20 cellular contexts compared by ENCODE assay signal in the genomic region with DNA sequence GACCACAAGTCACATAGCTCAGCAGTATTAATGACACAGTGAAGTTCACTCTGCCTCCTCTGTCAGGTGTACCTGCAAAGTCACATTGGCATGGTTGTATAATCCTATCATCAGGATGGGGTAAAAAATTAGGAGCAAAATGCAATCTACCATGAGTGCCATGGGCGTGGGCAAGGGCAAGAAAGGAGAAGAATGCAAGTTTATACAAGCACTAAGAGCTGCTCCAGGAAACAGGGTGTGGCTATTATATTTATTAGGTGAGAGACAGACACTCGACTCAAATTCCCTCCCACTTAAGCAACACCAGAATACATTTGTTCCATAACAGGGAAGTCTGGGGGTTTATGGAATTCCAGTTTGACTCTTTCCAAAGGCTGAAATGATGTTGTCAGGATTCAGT.
DNase-seq lines count a peak whose midpoint lies in the region; ATAC-seq and TF ChIP-seq lines count a peak whose summit lies in the region.
"Had no signal": no experiment of that assay in that cellular context is flagged by ENCODE, and none has a peak within 500 bp of the region (broad histone marks: within the 10 kb centered on the region; RNA-seq: fewer than 3 reads in every experiment).

No MANE protein-coding gene starts in this region.

- H3K36me3 Mint-ChIP-seq in activated naive CD4-positive, alpha-beta T cell treated with anti-CD3 and anti-CD28 coated beads, Interleukin-2, amount 50 U/mL, for 24 hours: peaks cover 2% of the 10 kb centered on the region
- H3K36me3 Mint-ChIP-seq: CD4-positive, CD25-positive, alpha-beta regulatory T cell had no signal

- no peak overlapping the region for H3K27ac ChIP-seq in RWPE2 (ENCODE audit: poor library complexity, severe bottlenecking)
- peak overlapping the region; percentile 33 to 67 for H3K27ac ChIP-seq in esophagus (ENCODE audit: low read depth in 2 of 2, low read length in 1 of 2)
- no peak overlapping the region for H3K27ac ChIP-seq in coronary artery
- H3K27ac ChIP-seq: BLaER1, HL-60, SJSA1 had no signal

- H3K4me1 Mint-ChIP-seq in activated naive CD4-positive, alpha-beta T cell treated with anti-CD3 and anti-CD28 coated beads, Interleukin-2, amount 50 U/mL, for 24 hours: no peaks in the 10 kb centered on the region
- H3K4me1 Mint-ChIP-seq: CD4-positive, CD25-positive, alpha-beta regulatory T cell had no signal

- H3K9me3 ChIP-seq in RWPE2 (ENCODE audit: severe bottlenecking) (no peaks in the 10 kb centered on the region), esophagus (ENCODE audit: control insufficient read depth in 2 of 2, insufficient read depth in 1 of 2, low read depth in 1 of 2, low read length in 1 of 2) (no peaks in the 10 kb centered on the region)
- H3K9me3 ChIP-seq: BLaER1, SJSA1 had no signal

- no peak overlapping the region for H3K4me3 Mint-ChIP-seq in activated naive CD4-positive, alpha-beta T cell treated with anti-CD3 and anti-CD28 coated beads, Interleukin-2, amount 50 U/mL, for 24 hours

- H3K27ac Mint-ChIP-seq in activated naive CD4-positive, alpha-beta T cell treated with anti-CD3 and anti-CD28 coated beads, Interleukin-2, amount 50 U/mL, for 24 hours: peak overlapping the region; percentile 41
- H3K27ac Mint-ChIP-seq: CD4-positive, CD25-positive, alpha-beta regulatory T cell had no signal

- H3K4me3 ChIP-seq in RWPE2 (ENCODE audit: severe bottlenecking) (no peak overlapping the region), esophagus (ENCODE audit: low read depth in 1 of 2, low read length in 2 of 2) (no peak overlapping the region), coronary artery (no peak overlapping the region)
- H3K4me3 ChIP-seq: BLaER1, SJSA1 had no signal

- 36 to 44% methylated on average over 2 of the region's 2 CpGs for WGBS in esophagus, 2 donors

- no peaks in the 10 kb centered on the region for H3K9me3 Mint-ChIP-seq in activated naive CD4-positive, alpha-beta T cell treated with anti-CD3 and anti-CD28 coated beads, Interleukin-2, amount 50 U/mL, for 24 hours

- H3K4me1 ChIP-seq in RWPE2 (ENCODE audit: insufficient read depth, poor library complexity, severe bottlenecking) (peaks cover 3% of the 10 kb centered on the region), esophagus (ENCODE audit: control insufficient read depth in 2 of 2, insufficient read depth in 2 of 2, low read length in 1 of 2) (no peaks in the 10 kb centered on the region)
- H3K4me1 ChIP-seq: BLaER1, SJSA1 had no signal

- ATAC-seq in RWPE2 (ENCODE audit: low read depth): peak; percentile 81

- TF ChIP-seq CTCF in RWPE2 (IDR thresholded peaks at IDR 0.05; ENCODE audit: poor library complexity, severe bottlenecking): no peak
- no peak for TF ChIP-seq CTCF in coronary artery (IDR thresholded peaks at IDR 0.05)

- H3K27me3 Mint-ChIP-seq in activated naive CD4-positive, alpha-beta T cell treated with anti-CD3 and anti-CD28 coated beads, Interleukin-2, amount 50 U/mL, for 24 hours: no peaks in the 10 kb centered on the region

- H3K27me3 ChIP-seq in RWPE2 (ENCODE audit: insufficient read depth, poor library complexity, severe bottlenecking) (no peaks in the 10 kb centered on the region), esophagus (ENCODE audit: control insufficient read depth in 1 of 2, insufficient read depth in 2 of 2, low read length in 2 of 2) (peaks cover 0 to 4% of the 10 kb centered on the region in 2 donors)
- H3K27me3 ChIP-seq: BLaER1, SJSA1 had no signal

- no peak for DNase-seq in activated naive CD4-positive, alpha-beta T cell (lab: John Stamatoyannopoulos, UW)
- DNase-seq in RWPE2 (ENCODE audit: low spot score) (no peak), coronary artery (ENCODE audit: low spot score) (no peak), retina (no peak)
- no peak for DNase-seq in activated naive CD4-positive, alpha-beta T cell treated with Interleukin-2 at 50 U/mL for 16 hours
- DNase-seq: CD4-positive, CD25-positive, alpha-beta regulatory T cell; H7; MV-4-11; NCI-H1105 treated with DMSO at 0.1 percent for 48 hours; NCI-H146; NCI-H1930; NCI-H2107; NCI-H446 treated with DMSO at 0.1 percent for 48 hours; NCI-H69; Right ventricle myocardium superior had no signal

- no peaks in the 10 kb centered on the region for H3K36me3 ChIP-seq in RWPE2 (ENCODE audit: low read depth)
- H3K36me3 ChIP-seq in esophagus (ENCODE audit: control insufficient read depth in 2 of 2, insufficient read depth in 2 of 2, low read length in 1 of 2): no peaks in the 10 kb centered on the region
- H3K36me3 ChIP-seq: BLaER1, SJSA1 had no signal

Comparison
In these comparisons a context has a peak if more than half of its experiments do, and no peak if none do; other contexts are left out.
1. H3K27ac ChIP-seq: peak in esophagus (2 of 2); none in RWPE2 (single experiment) and coronary artery (0 of 2).